Comparison of ENCODE assay signal across 10 cellular contexts in the genomic region with DNA sequence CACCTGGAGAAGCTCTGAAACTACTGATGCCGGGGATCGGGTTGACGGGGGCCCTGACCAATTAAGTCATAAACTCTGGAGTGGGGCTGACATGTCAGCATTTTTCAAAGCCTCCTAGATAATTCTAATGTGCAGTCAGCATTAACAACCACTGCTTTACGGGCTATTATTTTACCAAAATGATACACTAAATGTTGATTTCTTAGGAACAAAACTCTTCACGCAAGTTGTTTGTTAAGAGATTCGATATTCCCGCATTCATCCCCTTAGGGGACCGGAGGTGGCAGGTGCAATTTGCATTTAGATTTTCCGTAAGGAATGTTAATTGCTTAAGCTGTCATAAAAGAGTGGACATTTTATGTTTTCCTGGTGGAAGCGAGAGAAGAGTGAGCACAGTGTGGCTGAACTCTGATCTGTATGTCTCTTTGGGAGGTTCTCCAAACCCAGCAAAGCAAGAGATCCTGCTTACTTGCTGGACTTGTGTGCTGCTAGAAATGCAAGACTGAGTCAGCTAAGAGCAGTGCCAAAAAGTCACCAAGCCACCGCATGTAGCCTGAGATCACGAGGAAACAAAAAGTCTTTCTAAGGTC.
DNase-seq lines count a peak whose midpoint lies in the region; ATAC-seq, FAIRE-seq and TF ChIP-seq lines count a peak whose summit lies in the region.
"Had no signal": no experiment of that assay in that cellular context is flagged by ENCODE, and none has a peak within 500 bp of the region (broad histone marks: within the 10 kb centered on the region; RNA-seq: fewer than 3 reads in every experiment).

No MANE protein-coding gene starts in this region.

- no peak overlapping the region for H3K27ac ChIP-seq in SK-N-SH (ENCODE audit: low read depth in 2 of 2, low read length in 1 of 2)
- H3K27ac ChIP-seq in keratinocyte (ENCODE audit: control insufficient read depth, insufficient read depth, low read length), result no peak overlapping the region
- H3K27ac ChIP-seq: lower lobe of right lung, SK-N-MC had no signal

- no peaks in the 10 kb centered on the region for H4K20me1 ChIP-seq in SK-N-SH (ENCODE audit: insufficient read depth)
- H4K20me1 ChIP-seq in keratinocyte (ENCODE audit: control insufficient read depth, extremely low read depth, insufficient read depth, low read length), result no peaks in the 10 kb centered on the region

- H3K9me1 ChIP-seq in keratinocyte (ENCODE audit: control insufficient read depth, extremely low read depth, insufficient read depth, low read length), result no peaks in the 10 kb centered on the region

- POLR2A ChIA-PET in SK-N-SH (lab: Yijun Ruan, JAX), result no interaction called here

- H3K9me3 ChIP-seq in SK-N-SH (no peaks in the 10 kb centered on the region), keratinocyte (ENCODE audit: control insufficient read depth, low read depth, low read length) (no peaks in the 10 kb centered on the region)
- H3K9me3 ChIP-seq: lower lobe of right lung had no signal

- 87% methylated on average over 12 of the region's 12 CpGs for WGBS in SK-N-SH (ENCODE audit: low lambda C conversion rate)

- ATAC-seq in SK-N-SH treated with all-trans-retinoic acid at 6 μM for 48 hours (no peak), GM21526 (IDR thresholded peaks at IDR 0.05; ENCODE audit: low FRiP score, unreplicated experiment) (no peak), HG03378 (IDR thresholded peaks at IDR 0.05; ENCODE audit: unreplicated experiment) (no peak), GM21423 (IDR thresholded peaks at IDR 0.05; ENCODE audit: unreplicated experiment) (no peak)

- no peak for TF ChIP-seq CTCF in SK-N-SH (IDR thresholded peaks at IDR 0.05)
- TF ChIP-seq CTCF in keratinocyte (optimal IDR thresholded peaks at IDR 0.05 in 1 of 3, IDR thresholded peaks at IDR 0.05 in 1 of 3, conservative IDR thresholded peaks at IDR 0.05 in 1 of 3; ENCODE audit: extremely low read depth in 1 of 3, insufficient read depth in 2 of 3, low read length in 3 of 3), result no peak

- H3K79me2 ChIP-seq in SK-N-SH (ENCODE audit: insufficient read depth) (no peaks in the 10 kb centered on the region), keratinocyte (ENCODE audit: control insufficient read depth, insufficient read depth, low read length) (no peaks in the 10 kb centered on the region)

- H3K4me2 ChIP-seq in SK-N-SH, result no peak overlapping the region
- no peak overlapping the region for H3K4me2 ChIP-seq in keratinocyte (ENCODE audit: control insufficient read depth, extremely low read depth, insufficient read depth, low read depth, low read length)

- H3K4me1 ChIP-seq in SK-N-SH (ENCODE audit: control insufficient read depth in 1 of 2, insufficient read depth in 2 of 2, low read depth in 1 of 2, low read length in 1 of 2) (peaks cover 0 to 3% of the 10 kb centered on the region in 2 experiments; a peak in 1 of 4 replicates), keratinocyte (ENCODE audit: control insufficient read depth, extremely low read depth, insufficient read depth, low read length) (peaks cover 19% of the 10 kb centered on the region)

- CTCF ChIA-PET in SK-N-SH (lab: Yijun Ruan, JAX), result no interaction called here

- DNase-seq in SK-N-SH, result no peak
- DNase-seq in SHP77 (lab: John Stamatoyannopoulos, UW), result peak; percentile 35 to 62
- no peak for DNase-seq in keratinocyte (ENCODE audit: low read depth, low spot score)
- no peak for DNase-seq in NCI-H1930 (lab: John Stamatoyannopoulos, UW)
- DNase-seq: lower lobe of right lung had no signal

- H3K36me3 ChIP-seq in SK-N-SH (replicated peaks in 1 of 2; ENCODE audit: control insufficient read depth in 1 of 2, insufficient read depth in 2 of 2, low read length in 1 of 2) (no peaks in the 10 kb centered on the region), keratinocyte (ENCODE audit: control insufficient read depth in 2 of 2, extremely low read depth in 1 of 2, insufficient read depth in 2 of 2, low read length in 2 of 2) (no peaks in the 10 kb centered on the region)
- H3K36me3 ChIP-seq: lower lobe of right lung had no signal

- no peaks in the 10 kb centered on the region for H3F3A ChIP-seq in SK-N-SH (replicated peaks; ENCODE audit: insufficient read depth)

- TF ChIP-seq RAD21 in SK-N-SH (IDR thresholded peaks at IDR 0.05; ENCODE audit: low read length), result no peak

- H3K27me3 ChIP-seq in SK-N-SH (ENCODE audit: insufficient read depth) (no peaks in the 10 kb centered on the region), keratinocyte (ENCODE audit: control insufficient read depth, extremely low read depth, insufficient read depth, low read length) (no peaks in the 10 kb centered on the region)

- no peaks in the 10 kb centered on the region for H3K9me2 ChIP-seq in SK-N-SH

- no peak overlapping the region for H3K9ac ChIP-seq in SK-N-SH
- H3K9ac ChIP-seq in keratinocyte (ENCODE audit: control insufficient read depth, extremely low read depth, insufficient read depth, low read length), result no peak overlapping the region

- dilution Hi-C loops in keratinocyte (cut with MboI; ENCODE audit: extremely low pct_ligation_motif_present, low sequenced_read_pairs), result no loop called here

- TF ChIP-seq EP300 in SK-N-SH (IDR thresholded peaks at IDR 0.05; ENCODE audit: borderline replicate concordance in 1 of 2, low read depth in 1 of 2, low read length in 1 of 2), result no peak

- FAIRE-seq in keratinocyte (lab: Jason Lieb, UNC), result peak; percentile 26

- H3K4me3 ChIP-seq in SK-N-SH (ENCODE audit: low read depth in 2 of 2, low read length in 1 of 2) (no peak overlapping the region), keratinocyte (ENCODE audit: control insufficient read depth in 2 of 3, extremely low read depth in 1 of 3, insufficient read depth in 2 of 3, low read depth in 1 of 3, low read length in 3 of 3) (no peak overlapping the region)
- H3K4me3 ChIP-seq: lower lobe of right lung, SK-N-MC had no signal

- H2AFZ ChIP-seq in SK-N-SH (ENCODE audit: low read depth), result no peak overlapping the region
- peak overlapping the region; percentile 52 for H2AFZ ChIP-seq in keratinocyte (ENCODE audit: control insufficient read depth, low read length)

TF ChIP-seq in SK-N-SH, 30 proteins besides CTCF, POLR2A, EP300 and RAD21:
- TF ChIP-seq JUND (IDR thresholded peaks at IDR 0.05) (no peak), EZH2phosphoT487 (IDR thresholded peaks at IDR 0.05; ENCODE audit: borderline replicate concordance, low read depth) (no peak), ELF1 (IDR thresholded peaks at IDR 0.05) (no peak), FOSL2 (IDR thresholded peaks at IDR 0.05; ENCODE audit: borderline replicate concordance, low read depth) (0 out of 2 replicates have a peak, but pooled peaks have one; percentile 1), FOXJ3 (CRISPR knock-in tag; IDR thresholded peaks at IDR 0.05) (no peak), TAF1 (IDR thresholded peaks at IDR 0.05; ENCODE audit: borderline replicate concordance, low read depth, low read length) (no peak)

TF ChIP-seq in SK-N-SH treated with all-trans-retinoic acid at 6 μM for 48 hours, 23 proteins besides CTCF, POLR2A, EP300 and RAD21 (continues in another document):
- TF ChIP-seq OSR1 (CRISPR knock-in tag; IDR thresholded peaks at IDR 0.05) (no peak), ZFP30 (CRISPR knock-in tag; IDR thresholded peaks at IDR 0.05) (no peak), GLIS3 (CRISPR knock-in tag; IDR thresholded peaks at IDR 0.05) (no peak), TOX (CRISPR knock-in tag; IDR thresholded peaks at IDR 0.05; ENCODE audit: borderline replicate concordance) (no peak), PPARA (CRISPR knock-in tag; IDR thresholded peaks at IDR 0.05; ENCODE audit: borderline replicate concordance) (no peak)
- TF ChIP-seq, protein P1, sequence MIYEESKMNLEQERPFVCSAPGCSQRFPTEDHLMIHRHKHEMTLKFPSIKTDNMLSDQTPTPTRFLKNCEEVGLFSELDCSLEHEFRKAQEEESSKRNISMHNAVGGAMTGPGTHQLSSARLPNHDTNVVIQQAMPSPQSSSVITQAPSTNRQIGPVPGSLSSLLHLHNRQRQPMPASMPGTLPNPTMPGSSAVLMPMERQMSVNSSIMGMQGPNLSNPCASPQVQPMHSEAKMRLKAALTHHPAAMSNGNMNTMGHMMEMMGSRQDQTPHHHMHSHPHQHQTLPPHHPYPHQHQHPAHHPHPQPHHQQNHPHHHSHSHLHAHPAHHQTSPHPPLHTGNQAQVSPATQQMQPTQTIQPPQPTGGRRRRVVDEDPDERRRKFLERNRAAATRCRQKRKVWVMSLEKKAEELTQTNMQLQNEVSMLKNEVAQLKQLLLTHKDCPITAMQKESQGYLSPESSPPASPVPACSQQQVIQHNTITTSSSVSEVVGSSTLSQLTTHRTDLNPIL (CRISPR knock-in tag; IDR thresholded peaks at IDR 0.05; ENCODE audit: low read depth), result no peak
- TF ChIP-seq, protein P2, sequence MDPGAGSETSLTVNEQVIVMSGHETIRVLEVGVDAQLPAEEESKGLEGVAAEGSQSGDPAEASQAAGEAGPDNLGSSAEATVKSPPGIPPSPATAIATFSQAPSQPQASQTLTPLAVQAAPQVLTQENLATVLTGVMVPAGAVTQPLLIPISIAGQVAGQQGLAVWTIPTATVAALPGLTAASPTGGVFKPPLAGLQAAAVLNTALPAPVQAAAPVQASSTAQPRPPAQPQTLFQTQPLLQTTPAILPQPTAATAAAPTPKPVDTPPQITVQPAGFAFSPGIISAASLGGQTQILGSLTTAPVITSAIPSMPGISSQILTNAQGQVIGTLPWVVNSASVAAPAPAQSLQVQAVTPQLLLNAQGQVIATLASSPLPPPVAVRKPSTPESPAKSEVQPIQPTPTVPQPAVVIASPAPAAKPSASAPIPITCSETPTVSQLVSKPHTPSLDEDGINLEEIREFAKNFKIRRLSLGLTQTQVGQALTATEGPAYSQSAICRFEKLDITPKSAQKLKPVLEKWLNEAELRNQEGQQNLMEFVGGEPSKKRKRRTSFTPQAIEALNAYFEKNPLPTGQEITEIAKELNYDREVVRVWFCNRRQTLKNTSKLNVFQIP (CRISPR knock-in tag; IDR thresholded peaks at IDR 0.05; ENCODE audit: borderline replicate concordance, low read depth), result no peak

Comparison
In these comparisons a context has a peak if more than half of its experiments do, and no peak if none do; other contexts are left out.
1. DNase-seq: peak in SHP77 (2 of 2); none in SK-N-SH (single experiment), keratinocyte (single experiment) and NCI-H1930 (0 of 2).